ENCODE assay signal across 20 cellular contexts in genomic region chr3:141060287-141060686, GRCh38. TPM values are rescaled to one million over a fixed set of nuclear protein-coding genes. Genes with fewer than 3 reads are reported as not detected.
"Had no signal": no experiment of that assay in that cellular context is flagged by ENCODE, and none has a peak within 500 bp of the region (broad histone marks: within the 10 kb centered on the region; RNA-seq: fewer than 3 reads in every experiment).

No MANE protein-coding gene starts in this region.

- H3K4me3 ChIP-seq: body of pancreas, sigmoid colon, smooth muscle cell had no signal

- H3K4me1 Mint-ChIP-seq: activated naive CD4-positive, alpha-beta T cell treated with anti-CD3 and anti-CD28 coated beads, Interleukin-2, amount 50 U/mL, for 24 hours; stimulated activated naive B cell treated with anti-CD40 and anti-IgM and Interleukin-4, amounts not matched to agents 10 μg/mL and 1 μg/mL and 100 μg/mL, for 72 hours had no signal

- H3K36me3 Mint-ChIP-seq: activated naive CD4-positive, alpha-beta T cell treated with anti-CD3 and anti-CD28 coated beads, Interleukin-2, amount 50 U/mL, for 24 hours; mesothelial cell of epicardium; naive thymus-derived CD8-positive, alpha-beta T cell; stimulated activated naive B cell treated with anti-CD40 and anti-IgM and Interleukin-4, amounts not matched to agents 10 μg/mL and 1 μg/mL and 100 μg/mL, for 72 hours had no signal

- DNase-seq: activated CD4-positive, alpha-beta T cell treated with anti-CD3 and anti-CD28 coated beads, Interleukin-2, amount 50 U/mL, for 48 hours; activated gamma-delta T cell treated with Interleukin-2 at 50 U/mL for 16 hours; anterior cingulate cortex; body of pancreas; caudate nucleus; dermis blood vessel endothelial cell; effector memory CD4-positive, alpha-beta T cell; foreskin melanocyte; kidney; naive thymus-derived CD8-positive, alpha-beta T cell; posterior cingulate gyrus; sigmoid colon; stimulated activated CD4-positive, alpha-beta T cell treated with anti-CD3 and anti-CD28 coated beads, Interleukin-15, amount 100 ng/mL, for 24 hours; stimulated activated naive B cell treated with anti-CD40 and anti-IgM and Interleukin-4, amounts not matched to agents 10 μg/mL and 1 μg/mL and 100 μg/mL, for 72 hours; T-helper 9 cell had no signal

- H3K4me3 Mint-ChIP-seq: activated naive CD4-positive, alpha-beta T cell treated with anti-CD3 and anti-CD28 coated beads, Interleukin-2, amount 50 U/mL, for 24 hours; mesothelial cell of epicardium; naive thymus-derived CD8-positive, alpha-beta T cell; stimulated activated naive B cell treated with anti-CD40 and anti-IgM and Interleukin-4, amounts not matched to agents 10 μg/mL and 1 μg/mL and 100 μg/mL, for 72 hours; WTC11 had no signal

- H3K27me3 Mint-ChIP-seq: activated naive CD4-positive, alpha-beta T cell treated with anti-CD3 and anti-CD28 coated beads, Interleukin-2, amount 50 U/mL, for 24 hours had no signal

- H3K36me3 ChIP-seq: sigmoid colon had no signal

- H3K9me3 ChIP-seq: body of pancreas, sigmoid colon had no signal

- H3K9me3 Mint-ChIP-seq: activated naive CD4-positive, alpha-beta T cell treated with anti-CD3 and anti-CD28 coated beads, Interleukin-2, amount 50 U/mL, for 24 hours had no signal

- H3K27ac Mint-ChIP-seq: activated naive CD4-positive, alpha-beta T cell treated with anti-CD3 and anti-CD28 coated beads, Interleukin-2, amount 50 U/mL, for 24 hours; mesothelial cell of epicardium; naive thymus-derived CD8-positive, alpha-beta T cell; stimulated activated naive B cell treated with anti-CD40 and anti-IgM and Interleukin-4, amounts not matched to agents 10 μg/mL and 1 μg/mL and 100 μg/mL, for 72 hours; WTC11 had no signal

- H3K4me1 ChIP-seq: sigmoid colon had no signal

- H3K27me3 ChIP-seq: body of pancreas had no signal

- H3K27ac ChIP-seq: sigmoid colon had no signal

RNA-seq across cellular contexts. Expression of gene SPSB4, which starts 9.1 kb away (rescaled TPM):
- total RNA-seq: dermis blood vessel endothelial cell; naive thymus-derived CD8-positive, alpha-beta T cell; T-helper 1 cell treated with Interleukin-12 subunit alpha and Interleukin-12 subunit beta and Interleukin-4 antibody, amounts not matched to agents 30 ng/mL and 1 ng/mL, for 36 hours had no signal
